Comparison of ENCODE assay signal across 12 cellular contexts in the genomic region with DNA sequence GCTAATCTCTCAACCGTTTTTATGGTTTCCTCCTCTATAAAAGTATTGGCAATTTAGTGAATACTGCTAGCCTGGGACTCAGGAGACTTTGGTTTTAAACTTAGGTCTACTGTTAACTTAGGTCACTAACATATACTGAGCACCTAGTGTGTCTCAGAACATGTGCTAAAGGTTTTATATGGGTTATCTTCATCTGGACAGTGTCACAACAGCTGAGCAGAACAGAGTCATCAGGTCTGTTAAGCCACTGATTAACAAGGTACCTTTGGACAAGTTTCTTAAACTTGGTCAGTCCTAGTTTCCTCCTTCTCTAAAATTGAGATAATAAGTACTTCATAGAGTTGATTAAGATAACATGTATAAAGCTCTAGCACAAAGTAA.
A peak's percentile ranks its signal among the peaks of the same experiment; 100 is the strongest.
DNase-seq lines count a peak whose midpoint lies in the region; ATAC-seq and TF ChIP-seq lines count a peak whose summit lies in the region.
"Had no signal": no experiment of that assay in that cellular context is flagged by ENCODE, and none has a peak within 500 bp of the region (broad histone marks: within the 10 kb centered on the region; RNA-seq: fewer than 3 reads in every experiment).

No MANE protein-coding gene starts in this region.

- ATAC-seq in GM19023 (IDR thresholded peaks at IDR 0.05; ENCODE audit: unreplicated experiment) (peak; percentile 20), GM21737 (IDR thresholded peaks at IDR 0.05; ENCODE audit: unreplicated experiment) (peak; percentile 15), HG03342 (IDR thresholded peaks at IDR 0.05; ENCODE audit: unreplicated experiment) (peak; percentile 27), HG02571 (IDR thresholded peaks at IDR 0.05; ENCODE audit: unreplicated experiment) (no peak)
- ATAC-seq: right cardiac atrium had no signal

- DNase-seq in erythroblast (lab: John Stamatoyannopoulos, UW) (peak; percentile 63 to 81), Ammon's horn (ENCODE audit: low spot score) (no peak), NCI-H510A (lab: John Stamatoyannopoulos, UW) (no peak)
- no peak for DNase-seq in activated CD4-positive, alpha-beta T cell treated with anti-CD3 and anti-CD28 coated beads, Interleukin-2, amount 50 U/mL, for 48 hours
- DNase-seq: activated B cell treated with CpG ODN at 0.5 μM for 24 hours; activated gamma-delta T cell; CD8-positive, alpha-beta memory T cell; right cardiac atrium had no signal

- TF ChIP-seq POLR2A in erythroblast (IDR thresholded peaks at IDR 0.05; ENCODE audit: low read length) = no peak

Comparison
In these comparisons a context has a peak if more than half of its experiments do, and no peak if none do; other contexts are left out.
1. DNase-seq: peak in erythroblast (2 of 2); none in Ammon's horn (single experiment), NCI-H510A (single experiment) and activated CD4-positive, alpha-beta T cell treated with anti-CD3 and anti-CD28 coated beads, Interleukin-2, amount 50 U/mL, for 48 hours (0 of 2).